Comparison of ENCODE assay signal across 17 cellular contexts in genomic region chr11:78239781-78240180, GRCh38. TPM values are rescaled to one million over a fixed set of nuclear protein-coding genes. Genes with fewer than 3 reads are reported as not detected.
A peak's percentile ranks its signal among the peaks of the same experiment; 100 is the strongest.
DNase-seq lines count a peak whose midpoint lies in the region; ATAC-seq and TF ChIP-seq lines count a peak whose summit lies in the region.
"Had no signal": no experiment of that assay in that cellular context is flagged by ENCODE, and none has a peak within 500 bp of the region (broad histone marks: within the 10 kb centered on the region; RNA-seq: fewer than 3 reads in every experiment).

No MANE protein-coding gene starts in this region.

- TF ChIP-seq EP300 in esophagus muscularis mucosa (IDR thresholded peaks at IDR 0.05): no peak

- no peaks in the 10 kb centered on the region for H3K4me1 Mint-ChIP-seq in type B pancreatic cell (ENCODE audit: unreplicated experiment)

- intact Hi-C loops in esophagus muscularis mucosa (cut with DNase I): no loop called here

- no peak overlapping the region for H2AFZ ChIP-seq in trophoblast cell (ENCODE audit: insufficient read depth, low read length, poor library complexity)
- H2AFZ ChIP-seq: GM23248 had no signal

- H3K79me1 ChIP-seq in trophoblast cell (ENCODE audit: low read length): no peaks in the 10 kb centered on the region

- H3K9me3 Mint-ChIP-seq in type B pancreatic cell: peaks cover 10% of the 10 kb centered on the region

- H3K36me3 Mint-ChIP-seq in type B pancreatic cell: peaks cover 43% of the 10 kb centered on the region

- no peak overlapping the region for H3K9ac ChIP-seq in trophoblast cell (ENCODE audit: low read length)
- H3K9ac ChIP-seq: BLaER1, GM23248 had no signal

- H3K4me1 ChIP-seq in esophagus muscularis mucosa (no peaks in the 10 kb centered on the region), trophoblast cell (ENCODE audit: control insufficient read depth in 1 of 2, insufficient read depth in 2 of 2, low read length in 2 of 2) (peaks cover 7 to 17% of the 10 kb centered on the region in 2 experiments)
- H3K4me1 ChIP-seq: A549 had no signal

- no peak overlapping the region for H3K4me3 Mint-ChIP-seq in type B pancreatic cell
- H3K4me3 Mint-ChIP-seq: CD14-positive monocyte; CD4-positive, alpha-beta memory T cell had no signal

- TF ChIP-seq CTCF in esophagus muscularis mucosa (IDR thresholded peaks at IDR 0.05) (no peak), type B pancreatic cell (conservative IDR thresholded peaks at IDR 0.05) (no peak)

- ATAC-seq in GM18868 (IDR thresholded peaks at IDR 0.05; ENCODE audit: unreplicated experiment): no peak
- ATAC-seq: A549 had no signal

- H2BK5ac ChIP-seq in trophoblast cell (ENCODE audit: low read depth, low read length, poor library complexity): no peak overlapping the region

- H2BK12ac ChIP-seq in trophoblast cell (ENCODE audit: low read length): no peak overlapping the region

- TF ChIP-seq POLR2A in esophagus muscularis mucosa (IDR thresholded peaks at IDR 0.05; ENCODE audit: low read depth): no peak

- H3K27ac Mint-ChIP-seq in type B pancreatic cell: no peak overlapping the region

- H3K9me3 ChIP-seq in esophagus muscularis mucosa: peaks cover 0 to 4% (median 0%) of the 10 kb centered on the region in 4 donors
- peaks cover 1% of the 10 kb centered on the region for H3K9me3 ChIP-seq in trophoblast cell (ENCODE audit: insufficient read depth, low read depth, low read length)

- peak; percentile 47 for DNase-seq in NCI-H82 (lab: John Stamatoyannopoulos, UW)
- no peak for DNase-seq in NCI-H82 treated with DMSO at 0.1 percent for 48 hours (lab: John Stamatoyannopoulos, UW; ENCODE audit: unreplicated experiment)
- peak; percentile 42 for DNase-seq in esophagus muscularis mucosa (ENCODE audit: extremely low spot score)
- DNase-seq in trophoblast cell: peak; percentile 85 to 91
- no peak for DNase-seq in type B pancreatic cell (ENCODE audit: extremely low spot score, unreplicated experiment)
- DNase-seq in NCI-H1048 (lab: John Stamatoyannopoulos, UW): no peak
- DNase-seq: CD4-positive, alpha-beta memory T cell; DMS153; DMS79; GF-D8; GM23248 had no signal

- no peak overlapping the region for H3K4ac ChIP-seq in trophoblast cell (ENCODE audit: low read depth, low read length)

- H3K27me3 ChIP-seq in esophagus muscularis mucosa: no peaks in the 10 kb centered on the region
- no peaks in the 10 kb centered on the region for H3K27me3 ChIP-seq in trophoblast cell (ENCODE audit: insufficient read depth, low read length)
- H3K27me3 ChIP-seq: BLaER1 had no signal

- H2BK120ac ChIP-seq in trophoblast cell (ENCODE audit: insufficient read depth, low read length, poor library complexity): no peak overlapping the region

- H3K4me2 ChIP-seq in trophoblast cell (ENCODE audit: low read length): no peak overlapping the region
- H3K4me2 ChIP-seq: A549, BLaER1 had no signal

- 78% methylated on average over 1 of the region's 1 CpG for WGBS in esophagus muscularis mucosa
- WGBS in trophoblast cell (ENCODE audit: extremely low coverage, insufficient coverage, insufficient read length): no CpG with 5 or more reads among the region's 1 CpG

- no peak overlapping the region for H4K8ac ChIP-seq in trophoblast cell (ENCODE audit: low read depth, low read length)

- H3K18ac ChIP-seq in trophoblast cell (ENCODE audit: low read length): no peak overlapping the region

- H2AK5ac ChIP-seq in trophoblast cell (ENCODE audit: low read length): no peak overlapping the region

- H3K79me2 ChIP-seq in trophoblast cell (ENCODE audit: control insufficient read depth, insufficient read depth, low read length, poor library complexity): peaks cover 2% of the 10 kb centered on the region

- no peak overlapping the region for H3K23ac ChIP-seq in trophoblast cell (ENCODE audit: low read length)

- H3K27ac ChIP-seq in esophagus muscularis mucosa (replicated peaks in 1 of 4): no peak overlapping the region
- no peak overlapping the region for H3K27ac ChIP-seq in trophoblast cell (ENCODE audit: low read depth, low read length)
- H3K27ac ChIP-seq: 22Rv1, A549, BLaER1, GM23248 had no signal

- no peak overlapping the region for H3K4me3 ChIP-seq in esophagus muscularis mucosa
- no peak overlapping the region for H3K4me3 ChIP-seq in trophoblast cell (ENCODE audit: low read depth, low read length)
- H3K4me3 ChIP-seq: A549, BLaER1, GM23248, HAP-1 had no signal

- H3K14ac ChIP-seq in trophoblast cell (ENCODE audit: low read length): no peak overlapping the region

- no peak overlapping the region for H4K12ac ChIP-seq in trophoblast cell (ENCODE audit: low read depth, low read length)

- H3K27me3 Mint-ChIP-seq in type B pancreatic cell: no peaks in the 10 kb centered on the region
- H3K27me3 Mint-ChIP-seq: CD4-positive, alpha-beta memory T cell had no signal

- H3K36me3 ChIP-seq in esophagus muscularis mucosa (peaks cover 0 to 4% (median 0%) of the 10 kb centered on the region in 4 donors), trophoblast cell (ENCODE audit: control insufficient read depth in 1 of 2, insufficient read depth in 2 of 2, low read length in 2 of 2) (peaks cover 2 to 7% of the 10 kb centered on the region in 2 experiments)
- H3K36me3 ChIP-seq: HAP-1 had no signal

- H4K91ac ChIP-seq in trophoblast cell (ENCODE audit: low read depth, low read length): no peak overlapping the region

RNA-seq across cellular contexts. Expression of gene USP35, which starts 51.1 kb away (rescaled TPM):
- total RNA-seq in esophagus muscularis mucosa: 10 to 100 TPM in 2 of 4 donors, 1 to 10 TPM in 2; 5.8 to 15.4 (median 11.3) TPM
- polyA plus RNA-seq in trophoblast cell (2013): 19.3 and 20.2 TPM in 2 replicates
- 8.9 and 9.7 TPM in 2 replicates for total RNA-seq in type B pancreatic cell (ENCODE audit: low replicate concordance)

RNA-seq across cellular contexts. Expression of gene KCTD21, which starts 51.4 kb away (rescaled TPM):
- total RNA-seq in esophagus muscularis mucosa (10 to 100 TPM in 2 of 4 donors, 1 to 10 TPM in 2; 6.6 to 21.0 (median 12.1) TPM), type B pancreatic cell (ENCODE audit: low replicate concordance) (9.7 and 10.7 TPM in 2 replicates)
- 14.9 and 15.5 TPM in 2 replicates for polyA plus RNA-seq in trophoblast cell (2013)

Comparison
In these comparisons a context has a peak if more than half of its experiments do, and no peak if none do; other contexts are left out.
1. DNase-seq: peak in NCI-H82 (single experiment), esophagus muscularis mucosa (single experiment) and trophoblast cell (2 of 2); none in NCI-H82 treated with DMSO at 0.1 percent for 48 hours (single experiment), type B pancreatic cell (single experiment) and NCI-H1048 (single experiment).